16 cellular contexts compared by ENCODE assay signal in the genomic region with DNA sequence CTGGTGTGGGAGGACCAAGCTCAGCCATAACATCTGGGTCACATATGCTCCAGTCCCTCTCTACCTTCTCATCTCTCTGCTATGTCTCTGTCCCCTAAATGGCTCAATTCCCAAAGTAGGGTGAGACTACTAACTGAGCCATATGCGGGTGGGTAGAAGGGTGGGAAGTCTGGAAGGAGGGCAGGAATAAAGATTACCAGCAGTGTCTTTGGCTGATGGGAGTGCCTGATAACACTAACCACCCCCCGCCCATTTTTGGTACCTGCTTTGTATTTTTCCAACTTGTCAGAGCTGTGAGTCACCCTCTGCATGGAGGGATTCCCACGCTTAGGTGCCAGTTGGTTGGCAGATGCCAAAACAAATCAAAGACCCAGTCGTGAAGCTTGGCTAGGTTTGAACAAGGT. TPM values are rescaled to one million over a fixed set of nuclear protein-coding genes. Genes with fewer than 3 reads are reported as not detected.
DNase-seq lines count a peak whose midpoint lies in the region; ATAC-seq, FAIRE-seq and TF ChIP-seq lines count a peak whose summit lies in the region.
"Had no signal": no experiment of that assay in that cellular context is flagged by ENCODE, and none has a peak within 500 bp of the region (broad histone marks: within the 10 kb centered on the region; RNA-seq: fewer than 3 reads in every experiment).

No MANE protein-coding gene starts in this region.

- no peaks in the 10 kb centered on the region for H3K9me3 ChIP-seq in spleen
- H3K9me3 ChIP-seq: neutrophil had no signal

- no peaks in the 10 kb centered on the region for H3K27me3 ChIP-seq in spleen (replicated peaks in 1 of 7)
- H3K27me3 ChIP-seq: neutrophil had no signal

- intact Hi-C loops in spleen (cut with DNase I; ENCODE audit: low total_unique reads) = no loop called here

- TF ChIP-seq POLR2A in spleen (IDR thresholded peaks at IDR 0.05) = no peak

- 81 to 90% (median 84%) methylated on average over 4 of the region's 4 CpGs for WGBS in spleen, 5 donors

- H3K4me1 ChIP-seq in spleen = peaks cover 0 to 4% (median 0%) of the 10 kb centered on the region in 6 donors

- ATAC-seq in HG03175 (IDR thresholded peaks at IDR 0.05; ENCODE audit: unreplicated experiment) = no peak

- no peaks in the 10 kb centered on the region for H3K36me3 ChIP-seq in spleen
- H3K36me3 ChIP-seq: neutrophil had no signal

- no peak overlapping the region for H3K27ac ChIP-seq in spleen
- H3K27ac ChIP-seq: neutrophil had no signal

- FAIRE-seq in RCC 7860 (lab: Jason Lieb, UNC) = peak; percentile 20
- FAIRE-seq: TTC549 had no signal

- no peak overlapping the region for H3K4me3 ChIP-seq in fibroblast of mammary gland (ENCODE audit: control insufficient read depth, low read depth, low read length)
- H3K4me3 ChIP-seq in spleen = no peak overlapping the region

- TF ChIP-seq CTCF in fibroblast of mammary gland (conservative IDR thresholded peaks at IDR 0.05; ENCODE audit: control insufficient read depth, insufficient read depth, low read depth, low read length) = no peak
- TF ChIP-seq CTCF in spleen (IDR thresholded peaks at IDR 0.05 in 8 of 11, conservative IDR thresholded peaks at IDR 0.05 in 3 of 11) = no peak

- DNase-seq in ELF-1 (ENCODE audit: low read depth, low spot score) (peak; percentile 43), RCC 7860 (ENCODE audit: low spot score) (peak; percentile 29), fibroblast of mammary gland (ENCODE audit: low read depth) (peak; percentile 58), spleen (peak; percentile 39), COLO829 (ENCODE audit: low spot score) (no peak), NCI-H510A (lab: John Stamatoyannopoulos, UW) (no peak)
- DNase-seq: activated CD4-positive, alpha-beta T cell treated with anti-CD3 and anti-CD28 coated beads for 48 hours; activated effector memory CD4-positive, alpha-beta T cell treated with Interleukin-2 at 50 U/mL for 16 hours; endodermal cell; H7; NCI-H146; NCI-H526 treated with DMSO at 0.1 percent for 48 hours; OCI-M1 had no signal

RNA-seq across cellular contexts. Expression of a gene that starts 14.9 kb away (rescaled TPM):
- total RNA-seq in spleen = 10 to 100 TPM; 24.4 to 73.5 (median 55.4) TPM
- 10 to 100 TPM; 14.4 to 22.1 (median 14.9) TPM for polyA plus RNA-seq in spleen

Comparison
In these comparisons a context has a peak if more than half of its experiments do, and no peak if none do; other contexts are left out.
1. DNase-seq: peak in ELF-1 (single experiment), RCC 7860 (single experiment), fibroblast of mammary gland (single experiment) and spleen (single experiment); none in COLO829 (single experiment) and NCI-H510A (single experiment).